25 cellular contexts compared by ENCODE assay signal in the genomic region with DNA sequence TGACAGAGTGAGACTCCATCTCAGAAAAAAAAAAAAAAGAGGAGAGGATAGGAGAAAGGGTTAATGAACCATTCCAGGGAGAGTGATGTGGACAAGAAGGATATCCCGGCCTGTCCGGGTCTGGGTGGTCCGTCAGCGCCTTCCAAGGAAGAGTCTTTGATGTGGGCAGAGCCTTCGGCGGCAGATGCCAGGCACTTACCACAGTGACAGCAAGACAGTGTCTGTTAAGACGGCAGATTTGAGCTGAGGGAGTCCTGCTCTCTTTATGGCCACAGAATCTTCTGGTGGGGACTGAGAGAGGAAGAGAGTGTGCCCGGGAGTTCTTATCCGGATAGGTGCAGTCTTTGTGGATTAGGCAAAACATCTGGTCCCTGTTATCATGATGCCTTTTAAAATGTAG.
"Had no signal": no experiment of that assay in that cellular context is flagged by ENCODE, and none has a peak within 500 bp of the region (broad histone marks: within the 10 kb centered on the region; RNA-seq: fewer than 3 reads in every experiment).

No MANE protein-coding gene starts in this region.

- H3K27ac ChIP-seq: colonic mucosa, epithelial cell of prostate, esophagus squamous epithelium, left lung, skin epidermis, thoracic aorta, VCaP had no signal

- H3K9me3 ChIP-seq: colonic mucosa, esophagus squamous epithelium, left lung, thoracic aorta had no signal

- H3K27me3 ChIP-seq: colonic mucosa had no signal

- H3K36me3 ChIP-seq: colonic mucosa, esophagus squamous epithelium, left lung, thoracic aorta had no signal

- DNase-seq: activated CD4-positive, alpha-beta T cell treated with anti-CD3 and anti-CD28 coated beads for 4 hours; activated CD4-positive, alpha-beta T cell treated with anti-CD3 and anti-CD28 coated beads, Interleukin-2, amount 50 U/mL, for 48 hours; activated CD8-positive, alpha-beta memory T cell treated with anti-CD3 and anti-CD28 coated beads for 24 hours; activated effector memory CD4-positive, alpha-beta T cell treated with Interleukin-2 at 50 U/mL for 16 hours; activated naive CD4-positive, alpha-beta T cell treated with Interleukin-2 at 50 U/mL for 16 hours; anterior cingulate cortex; cerebellar nuclear complex; colonic mucosa; effector CD8-positive, alpha-beta T cell; esophagus squamous epithelium; foreskin melanocyte; kidney glomerular epithelial cell; left lung; mesendoderm; natural killer cell; posterior cingulate gyrus; stimulated activated CD4-positive, alpha-beta T cell treated with anti-CD3 and anti-CD28 coated beads, Interleukin-12 subunit alpha, Interleukin-12 subunit beta, amount 100 ng/mL, for 4 hours; stimulated activated CD4-positive, alpha-beta T cell treated with anti-CD3 and anti-CD28 coated beads, Interleukin-4, amount 100 ng/mL, for 1 hour; trophoblast cell had no signal

- ATAC-seq: left lung, natural killer cell, sciatic nerve had no signal

- H3K4me3 ChIP-seq: colonic mucosa, esophagus squamous epithelium, left lung, lung, skin epidermis, thoracic aorta had no signal
